25 cellular contexts compared by ENCODE assay signal in the genomic region with DNA sequence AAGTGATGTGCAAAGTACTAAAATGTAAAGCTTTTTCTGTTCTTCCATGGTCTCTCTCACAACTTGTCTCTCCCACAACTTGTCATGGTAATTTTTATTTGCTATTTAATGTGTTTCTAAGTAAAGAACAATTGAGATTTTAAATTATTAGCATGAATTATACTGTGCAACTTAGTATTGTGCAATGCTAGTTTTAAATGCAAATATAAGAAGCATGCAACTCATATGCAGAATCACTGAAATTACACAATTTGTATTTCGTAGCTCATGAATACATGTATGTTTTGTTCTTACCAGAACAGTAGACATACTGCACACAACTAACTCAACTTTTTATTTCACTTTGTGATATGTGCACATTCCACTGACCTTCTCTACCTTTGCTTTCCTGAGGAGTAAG.
DNase-seq lines count a peak whose midpoint lies in the region; ATAC-seq, FAIRE-seq and TF ChIP-seq lines count a peak whose summit lies in the region.
"Had no signal": no experiment of that assay in that cellular context is flagged by ENCODE, and none has a peak within 500 bp of the region (broad histone marks: within the 10 kb centered on the region; RNA-seq: fewer than 3 reads in every experiment).

No MANE protein-coding gene starts in this region.

- H3K4me1 ChIP-seq in DOHH2 (ENCODE audit: control insufficient read depth, low read length), result peaks cover 98% of the 10 kb centered on the region
- H3K4me1 ChIP-seq in IMR-90 (ENCODE audit: control insufficient read depth, insufficient read depth, low read length), result no peaks in the 10 kb centered on the region
- H3K4me1 ChIP-seq in K562 (replicated peaks in 1 of 2; ENCODE audit: control insufficient read depth in 2 of 2, insufficient read depth in 2 of 2, low read length in 2 of 2), result no peaks in the 10 kb centered on the region

- H4K8ac ChIP-seq in IMR-90 (ENCODE audit: low read depth in 2 of 2, low read length in 2 of 2), result no peak overlapping the region

- in situ Hi-C loops in IMR-90 (cut with MboI; ENCODE audit: low sequenced_read_pairs), result no loop called here
- in situ Hi-C loops in K562 (cut with MboI), result no loop called here

- H2BK120ac ChIP-seq in IMR-90 (ENCODE audit: low read depth, low read length), result no peak overlapping the region

- POLR2A ChIA-PET in IMR-90 (lab: Charles Lee; ENCODE audit: unreplicated experiment) (no interaction called here), K562 (lab: Yijun Ruan, JAX) (no interaction called here)

- no peak overlapping the region for H2BK20ac ChIP-seq in IMR-90 (ENCODE audit: low read depth, low read length)

- ATAC-seq in IMR-90 (ENCODE audit: low read depth) (no peak), K562 (no peak), HG02642 (IDR thresholded peaks at IDR 0.05; ENCODE audit: poor library complexity, unreplicated experiment) (no peak)

- H3K27ac ChIP-seq in DOHH2 (ENCODE audit: low read depth, low read length) (peak overlapping the region; percentile 99), IMR-90 (ENCODE audit: insufficient read depth, low read length) (no peak overlapping the region), K562 (ENCODE audit: extremely low read depth, low read depth, low read length) (no peak overlapping the region)
- H3K27ac ChIP-seq: BLaER1 had no signal

- TF ChIP-seq CTCF in DOHH2 (IDR thresholded peaks at IDR 0.05; ENCODE audit: low read depth, low read length, poor library complexity, severe bottlenecking) (no peak), IMR-90 (conservative IDR thresholded peaks at IDR 0.05; ENCODE audit: low read depth, low read length) (no peak), K562 (IDR thresholded peaks at IDR 0.05 in 2 of 3, conservative IDR thresholded peaks at IDR 0.05 in 1 of 3; ENCODE audit: insufficient read depth in 2 of 3, low read depth in 1 of 3, low read length in 3 of 3) (no peak)

- DNase-seq in IMR-90, result no peak
- DNase-seq in K562 (ENCODE audit: extremely low read depth in 1 of 4, low spot score in 3 of 4), result no peak
- DNase-seq in GM19238 (ENCODE audit: insufficient read length, low spot score), result no peak
- DNase-seq: 8988T; ACHN; BE2C; C1 segment of cervical spinal cord; CD4-positive, alpha-beta memory T cell; CD4-positive, CD25-positive, alpha-beta regulatory T cell; CD8-positive, alpha-beta memory T cell; COR-L47; DMS 273 treated with DMSO at 0.1 percent for 48 hours; DMS153; DMS53; DMS79; DND-41; GF-D8 had no signal

- H4K20me1 ChIP-seq in DOHH2 (ENCODE audit: control insufficient read depth, insufficient read depth, low read depth, low read length) (no peaks in the 10 kb centered on the region), IMR-90 (ENCODE audit: insufficient read depth, low read length) (no peaks in the 10 kb centered on the region), K562 (replicated peaks; ENCODE audit: control insufficient read depth, insufficient read depth, low read length) (no peaks in the 10 kb centered on the region)
- H4K20me1 ChIP-seq: BLaER1 had no signal

- CTCF ChIA-PET in IMR-90 (lab: Yijun Ruan, JAX), result no interaction called here
- CTCF ChIA-PET in K562 (lab: Yijun Ruan, JAX; ENCODE audit: low intra/inter-chr PET ratio), result no interaction called here

- no peak overlapping the region for H2AK5ac ChIP-seq in IMR-90 (ENCODE audit: low read depth, low read length)

- no peak for TF ChIP-seq RAD21 in IMR-90 (IDR thresholded peaks at IDR 0.05; ENCODE audit: low read length)
- TF ChIP-seq RAD21 in K562 (CRISPR knock-in tag; conservative IDR thresholded peaks at IDR 0.05 in 1 of 2, IDR thresholded peaks at IDR 0.05 in 1 of 2), result no peak

- H3K9me1 ChIP-seq in IMR-90 (ENCODE audit: insufficient read depth, low read length) (no peaks in the 10 kb centered on the region), K562 (ENCODE audit: control insufficient read depth, insufficient read depth, low read length) (no peaks in the 10 kb centered on the region)

- H3K27me3 ChIP-seq in DOHH2 (ENCODE audit: control insufficient read depth, low read length) (no peaks in the 10 kb centered on the region), IMR-90 (ENCODE audit: control insufficient read depth, insufficient read depth, low read length) (peaks cover 4% of the 10 kb centered on the region; the same call in 1 of the 2 replicates), K562 (ENCODE audit: control insufficient read depth in 2 of 2, insufficient read depth in 2 of 2, low read length in 2 of 2) (peaks cover 0 to 5% of the 10 kb centered on the region in 2 experiments; a peak in 1 of 5 replicates)
- H3K27me3 ChIP-seq: BLaER1 had no signal

- no peak overlapping the region for H3K56ac ChIP-seq in IMR-90 (ENCODE audit: extremely low read depth, insufficient read depth, low read length)

- WGBS in IMR-90 (ENCODE audit: extremely low coverage in 2 of 2, insufficient read length in 1 of 2), 2 experiments, result no CpG with 5 or more reads among the region's 1 CpG
- 0% methylated on average over 1 of the region's 1 CpG for WGBS in K562 (ENCODE audit: insufficient coverage, low coverage, missing lambda C conversion rate)

- H3K4me2 ChIP-seq in DOHH2 (ENCODE audit: low read length) (peak overlapping the region; percentile 55), IMR-90 (ENCODE audit: low read depth, low read length) (no peak overlapping the region), K562 (ENCODE audit: insufficient read depth, low read length) (no peak overlapping the region)
- H3K4me2 ChIP-seq: BLaER1 had no signal

- no peak overlapping the region for H3K23ac ChIP-seq in IMR-90 (ENCODE audit: low read depth, low read length)

- no peaks in the 10 kb centered on the region for H3K79me1 ChIP-seq in IMR-90 (ENCODE audit: low read depth in 1 of 2, low read length in 2 of 2)

- no peak overlapping the region for H3K14ac ChIP-seq in IMR-90 (replicated peaks; ENCODE audit: low read depth, low read length)

- H3K9me3 ChIP-seq in DOHH2 (ENCODE audit: control insufficient read depth, insufficient read depth, low read length) (peaks cover 7% of the 10 kb centered on the region; the same call in 1 of the 2 replicates), IMR-90 (ENCODE audit: control insufficient read depth, insufficient read depth, low read length) (no peaks in the 10 kb centered on the region), K562 (replicated peaks; ENCODE audit: control insufficient read depth, insufficient read depth, low read depth, low read length) (no peaks in the 10 kb centered on the region)
- H3K9me3 ChIP-seq: BE2C, BLaER1 had no signal

- no peak overlapping the region for H3K18ac ChIP-seq in IMR-90 (ENCODE audit: low read depth, low read length)

- peaks cover 30% of the 10 kb centered on the region for H3F3A ChIP-seq in DOHH2 (ENCODE audit: control insufficient read depth, insufficient read depth)

- BruUV-seq in IMR-90 (replicated peaks; lab: Mats Ljungman, UMichigan), result no TSS peak
- no TSS peak for BruUV-seq in K562 (replicated peaks; lab: Mats Ljungman, UMichigan)

- H2AK9ac ChIP-seq in IMR-90 (replicated peaks; ENCODE audit: low read depth, low read length, poor library complexity), result no peak overlapping the region

- H3K36me3 ChIP-seq in DOHH2 (ENCODE audit: control insufficient read depth, low read length) (peaks cover 27% of the 10 kb centered on the region), IMR-90 (ENCODE audit: control insufficient read depth, insufficient read depth, low read length) (no peaks in the 10 kb centered on the region), K562 (ENCODE audit: control insufficient read depth, insufficient read depth, low read length) (no peaks in the 10 kb centered on the region)
- H3K36me3 ChIP-seq: BE2C, BLaER1 had no signal

- no peak overlapping the region for H3K4ac ChIP-seq in IMR-90 (ENCODE audit: low read depth, low read length)

- no peak overlapping the region for H4K5ac ChIP-seq in IMR-90 (ENCODE audit: low read depth, low read length)

- no peak for FAIRE-seq in K562 (lab: Jason Lieb, UNC)
- FAIRE-seq: A204.1, G401.6, GM12891, GM18507, GM19239 had no signal

- H3K9ac ChIP-seq in IMR-90 (ENCODE audit: low read depth, low read length) (no peak overlapping the region), K562 (ENCODE audit: insufficient read depth in 1 of 2, low read depth in 2 of 2, low read length in 2 of 2) (no peak overlapping the region)
- H3K9ac ChIP-seq: BLaER1 had no signal

- intact Hi-C loops in IMR-90 (cut with micrococcal nuclease), result no loop called here
- intact Hi-C loops in K562 (cut with micrococcal nuclease), result no loop called here

- H3K79me2 ChIP-seq in DOHH2 (ENCODE audit: control insufficient read depth, low read length) (peaks cover 3% of the 10 kb centered on the region; the same call in 1 of the 2 replicates), K562 (ENCODE audit: control insufficient read depth, insufficient read depth, low read length) (no peaks in the 10 kb centered on the region)

- H2BK15ac ChIP-seq in IMR-90 (ENCODE audit: low read depth, low read length), result no peak overlapping the region

- no peak for TF ChIP-seq EP300 in K562 (IDR thresholded peaks at IDR 0.05; ENCODE audit: low read length)

- H3K9me2 ChIP-seq in DOHH2 (replicated peaks; ENCODE audit: control insufficient read depth, low read length), result no peaks in the 10 kb centered on the region

- TF ChIP-seq POLR2A in IMR-90 (IDR thresholded peaks at IDR 0.05; ENCODE audit: low read depth, low read length) (no peak), K562 (conservative IDR thresholded peaks at IDR 0.05) (no peak)

- H3K4me3 ChIP-seq in DOHH2 (ENCODE audit: low read length) (peak overlapping the region; percentile 8; the same call in 1 of the 2 replicates), IMR-90 (ENCODE audit: insufficient read depth, low read depth, low read length) (no peak overlapping the region), K562 (no peak overlapping the region)
- H3K4me3 ChIP-seq: BLaER1 had no signal

- dilution Hi-C loops in IMR-90 (cut with HindIII; ENCODE audit: low sequenced_read_pairs, unreplicated experiment), result no loop called here

- no peak overlapping the region for H2BK5ac ChIP-seq in IMR-90 (ENCODE audit: low read depth, low read length, poor library complexity, severe bottlenecking)

- no peak overlapping the region for H4K91ac ChIP-seq in IMR-90 (ENCODE audit: insufficient read depth, low read depth, low read length)

- H2AFZ ChIP-seq in IMR-90 (replicated peaks; ENCODE audit: low read length, poor library complexity), result no peak overlapping the region
- H2AFZ ChIP-seq in K562 (ENCODE audit: low read depth, low read length), result no peak overlapping the region

TF ChIP-seq in IMR-90, 13 proteins besides CTCF, POLR2A, EP300 and RAD21:
- no peak for TF ChIP-seq RFX5 (IDR thresholded peaks at IDR 0.05; ENCODE audit: low read depth, low read length)
- peak; percentile 62 for TF ChIP-seq CEBPB (IDR thresholded peaks at IDR 0.05; ENCODE audit: low read depth, low read length)

TF ChIP-seq in K562, 482 proteins besides CTCF, POLR2A, EP300 and RAD21:
- TF ChIP-seq TBL1XR1 (IDR thresholded peaks at IDR 0.05; ENCODE audit: low read length in 2 of 2), result no peak
- TF ChIP-seq CEBPG (CRISPR knock-in tag; IDR thresholded peaks at IDR 0.05), result no peak
- TF ChIP-seq CEBPG (tag; conservative IDR thresholded peaks at IDR 0.05 in 1 of 2, IDR thresholded peaks at IDR 0.05 in 1 of 2), result peak in 1 of 2 experiments; percentile 35; a peak in 1 of 4 replicates
- peak; percentile 57 for TF ChIP-seq CEBPB (tag; IDR thresholded peaks at IDR 0.05)
